Comparison of ENCODE assay signal across 25 cellular contexts in the genomic region with DNA sequence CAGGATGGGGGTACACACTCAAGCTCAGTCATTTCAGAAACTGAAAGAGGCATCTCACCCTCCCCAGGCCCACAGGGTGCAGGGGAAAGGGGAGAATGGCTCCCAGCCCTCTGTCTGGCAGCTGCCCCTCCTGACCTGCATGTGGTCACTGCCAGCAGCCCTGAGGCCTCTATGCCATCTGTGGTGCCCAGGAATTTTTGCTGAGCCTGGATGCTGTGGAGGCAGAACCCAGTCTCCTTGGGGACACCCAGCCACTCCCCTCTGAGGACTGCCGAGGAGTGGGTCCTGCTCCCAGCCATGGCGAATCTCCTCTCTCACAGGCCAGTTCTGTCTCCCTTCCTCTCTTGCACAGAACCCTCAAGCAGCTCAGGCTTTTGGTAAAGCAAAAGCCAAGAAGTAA.
"Had no signal": no experiment of that assay in that cellular context is flagged by ENCODE, and none has a peak within 500 bp of the region (broad histone marks: within the 10 kb centered on the region; RNA-seq: fewer than 3 reads in every experiment).

No MANE protein-coding gene starts in this region.

- H3K27me3 ChIP-seq: ascending aorta, cardiac muscle cell, SJSA1 had no signal

- DNase-seq: activated CD4-positive, alpha-beta T cell treated with anti-CD3 and anti-CD28 coated beads, Interleukin-2, amount 10 ng/mL, durations not matched to agents 24 days and 14 days; activated CD4-positive, alpha-beta T cell treated with anti-CD3 and anti-CD28 coated beads, Interleukin-2, amount 50 U/mL, for 4 hours; activated CD8-positive, alpha-beta T cell treated with anti-CD3 and anti-CD28 coated beads for 36 hours; activated effector memory CD4-positive, alpha-beta T cell treated with anti-CD3 and anti-CD28 coated beads, Interleukin-2, amount 50 U/mL, for 16 hours; activated naive CD4-positive, alpha-beta T cell treated with Interleukin-2 at 50 U/mL for 16 hours; activated naive CD8-positive, alpha-beta T cell treated with anti-CD3 and anti-CD28 coated beads, Interleukin-2, amount 10 ng/mL, durations not matched to agents 7 days and 5 days; activated T-cell treated with anti-CD3 and anti-CD28 coated beads, Interleukin-2, amount 50 U/mL, for 1 hour; activated T-cell treated with anti-CD3 and anti-CD28 coated beads, Interleukin-2, amount 50 U/mL, for 72 hours; amygdala; Karpas-422; KBM-7; NCI-H1105; NCI-H1417 treated with DMSO at 0.1 percent for 48 hours; NCI-H1694; NCI-H1930; NCI-H2081 treated with DMSO at 0.1 percent for 48 hours; NCI-H226; NCI-H446 treated with DMSO at 0.1 percent for 48 hours; NCI-H524; SHP77 treated with DMSO at 0.1 percent for 48 hours had no signal

- H3K4me3 ChIP-seq: ascending aorta, cardiac muscle cell, SJSA1 had no signal

- H3K36me3 ChIP-seq: ascending aorta, cardiac muscle cell, SJSA1 had no signal

- H3K27ac ChIP-seq: ascending aorta, cardiac muscle cell, SJSA1 had no signal

- ATAC-seq: activated CD8-positive, alpha-beta T cell treated with anti-CD3 and anti-CD28 coated beads for 36 hours; activated T-cell treated with anti-CD3 and anti-CD28 coated beads, Interleukin-2, amount 50 U/mL, for 72 hours; activated T-helper 17 cell treated with anti-CD3 and anti-CD28 coated beads, Interleukin-2, amount 50 U/mL, for 72 hours; Panc1 had no signal

- H3K9me3 ChIP-seq: ascending aorta, SJSA1 had no signal

- H3K4me1 ChIP-seq: SJSA1 had no signal
